Comparison of ENCODE assay signal across 17 cellular contexts in genomic region chr9:134026981-134027380, GRCh38. TPM values are rescaled to one million over a fixed set of nuclear protein-coding genes. Genes with fewer than 3 reads are reported as not detected.
DNase-seq lines count a peak whose midpoint lies in the region; ATAC-seq and TF ChIP-seq lines count a peak whose summit lies in the region.
"Had no signal": no experiment of that assay in that cellular context is flagged by ENCODE, and none has a peak within 500 bp of the region (broad histone marks: within the 10 kb centered on the region; RNA-seq: fewer than 3 reads in every experiment).

No MANE protein-coding gene starts in this region.

- H3K27me3 ChIP-seq in vagina (no peaks in the 10 kb centered on the region), colonic mucosa (no peaks in the 10 kb centered on the region)

- H3K4me1 ChIP-seq in vagina (peaks cover 16% of the 10 kb centered on the region), colonic mucosa (no peaks in the 10 kb centered on the region)

- no peak for TF ChIP-seq CTCF in WTC11 (IDR thresholded peaks at IDR 0.05)
- no peak for TF ChIP-seq CTCF in glutamatergic neuron (IDR thresholded peaks at IDR 0.05; ENCODE audit: partially characterized antibody, unreplicated experiment)
- no peak for TF ChIP-seq CTCF in vagina (IDR thresholded peaks at IDR 0.05)
- no peak for TF ChIP-seq CTCF in colonic mucosa (IDR thresholded peaks at IDR 0.05)

- H3K9me3 ChIP-seq in vagina (no peaks in the 10 kb centered on the region), colonic mucosa (no peaks in the 10 kb centered on the region)
- H3K9me3 ChIP-seq: lower lobe of right lung had no signal

- DNase-seq in activated naive CD4-positive, alpha-beta T cell treated with anti-CD3 and anti-CD28 coated beads for 36 hours = no peak
- DNase-seq in activated naive CD4-positive, alpha-beta T cell treated with Interleukin-2 at 50 U/mL for 16 hours = no peak
- no peak for DNase-seq in WTC11 (ENCODE audit: low spot score)
- DNase-seq in glutamatergic neuron = no peak
- no peak for DNase-seq in stimulated activated effector memory CD8-positive, alpha-beta T cell treated with anti-CD3 and anti-CD28 coated beads, Interleukin-12 subunit alpha, Interleukin-12 subunit beta, amount 100 ng/mL, for 72 hours (ENCODE audit: low spot score in 2 of 2)
- DNase-seq in vagina (ENCODE audit: extremely low spot score in 2 of 2) = no peak
- no peak for DNase-seq in colonic mucosa
- DNase-seq in T1000 (lab: John Stamatoyannopoulos, UW) = no peak
- DNase-seq: activated gamma-delta T cell treated with Interleukin-2 at 50 U/mL for 16 hours; DMS153; H7; lower lobe of right lung; NCI-H1092; NCI-H345; occipital lobe; stimulated activated naive CD4-positive, alpha-beta T cell had no signal

- no peaks in the 10 kb centered on the region for H3K9me3 Mint-ChIP-seq in activated naive CD4-positive, alpha-beta T cell treated with anti-CD3 and anti-CD28 coated beads for 36 hours
- H3K9me3 Mint-ChIP-seq in WTC11 (no peaks in the 10 kb centered on the region), glutamatergic neuron (ENCODE audit: unreplicated experiment) (peaks cover 11% of the 10 kb centered on the region)
- H3K9me3 Mint-ChIP-seq in stimulated activated effector memory CD8-positive, alpha-beta T cell treated with anti-CD3 and anti-CD28 coated beads, Interleukin-12 subunit alpha, Interleukin-12 subunit beta, amount 100 ng/mL, for 72 hours = no peaks in the 10 kb centered on the region

- no peak for ATAC-seq in WTC11
- ATAC-seq in stimulated activated effector memory CD8-positive, alpha-beta T cell treated with anti-CD3 and anti-CD28 coated beads, Interleukin-12 subunit alpha, Interleukin-12 subunit beta, amount 100 ng/mL, for 72 hours = no peak
- ATAC-seq: lower lobe of right lung had no signal

- H3K9ac ChIP-seq in colonic mucosa (ENCODE audit: low read depth in 2 of 2, low read length in 2 of 2) = no peak overlapping the region

- CTCF ChIA-PET in activated naive CD4-positive, alpha-beta T cell treated with anti-CD3 and anti-CD28 coated beads for 36 hours (lab: Charles Lee) = interaction anchor here (3.0 kb wide), 1 partner anchor 33 kb away, joined by 17 read pairs; no protein-coding TSS in a partner anchor
- CTCF ChIA-PET in WTC11 (lab: Charles Lee) = no interaction called here

- no peak for TF ChIP-seq POLR2A in vagina (IDR thresholded peaks at IDR 0.05)

- H3K4me1 Mint-ChIP-seq in activated naive CD4-positive, alpha-beta T cell treated with anti-CD3 and anti-CD28 coated beads for 36 hours (ENCODE audit: low read depth) = peaks cover 11% of the 10 kb centered on the region
- peaks cover 10% of the 10 kb centered on the region; the same call in 1 of the 2 replicates for H3K4me1 Mint-ChIP-seq in WTC11
- H3K4me1 Mint-ChIP-seq in glutamatergic neuron (ENCODE audit: low read depth, unreplicated experiment) = peaks cover 19% of the 10 kb centered on the region
- H3K4me1 Mint-ChIP-seq in stimulated activated effector memory CD8-positive, alpha-beta T cell treated with anti-CD3 and anti-CD28 coated beads, Interleukin-12 subunit alpha, Interleukin-12 subunit beta, amount 100 ng/mL, for 72 hours = peaks cover 10% of the 10 kb centered on the region

- H3K36me3 ChIP-seq in vagina = peaks cover 0 to 11% of the 10 kb centered on the region in 2 donors
- H3K36me3 ChIP-seq in colonic mucosa = no peaks in the 10 kb centered on the region

- H3K4me3 ChIP-seq in vagina = no peak overlapping the region
- H3K4me3 ChIP-seq in colonic mucosa = no peak overlapping the region

- H3K27ac ChIP-seq in vagina (no peak overlapping the region), colonic mucosa (no peak overlapping the region)
- H3K27ac ChIP-seq: lower lobe of right lung, skin epidermis had no signal

- intact Hi-C loops in activated naive CD4-positive, alpha-beta T cell treated with anti-CD3 and anti-CD28 coated beads for 36 hours (cut with micrococcal nuclease) = loop anchor here (5.0 kb wide), 1 partner anchor 110 kb away; the partner anchor contains the start of gene WDR5
- intact Hi-C loops in vagina (cut with DNase I) = no loop called here
- intact Hi-C loops in colonic mucosa (cut with DNase I) = no loop called here

- H3K27me3 Mint-ChIP-seq in activated naive CD4-positive, alpha-beta T cell treated with anti-CD3 and anti-CD28 coated beads for 36 hours (ENCODE audit: low read depth) = no peaks in the 10 kb centered on the region
- H3K27me3 Mint-ChIP-seq in WTC11 (ENCODE audit: low read depth) = no peaks in the 10 kb centered on the region
- peaks cover 14% of the 10 kb centered on the region for H3K27me3 Mint-ChIP-seq in glutamatergic neuron (ENCODE audit: unreplicated experiment)

- H3K4me3 Mint-ChIP-seq in activated naive CD4-positive, alpha-beta T cell treated with anti-CD3 and anti-CD28 coated beads for 36 hours = peak overlapping the region; percentile 77
- H3K4me3 Mint-ChIP-seq in WTC11 (peak overlapping the region; percentile 68), glutamatergic neuron (ENCODE audit: unreplicated experiment) (peak overlapping the region; percentile 85)
- peak overlapping the region; percentile 71 for H3K4me3 Mint-ChIP-seq in stimulated activated effector memory CD8-positive, alpha-beta T cell treated with anti-CD3 and anti-CD28 coated beads, Interleukin-12 subunit alpha, Interleukin-12 subunit beta, amount 100 ng/mL, for 72 hours

- POLR2A ChIA-PET in WTC11 (lab: Charles Lee) = no interaction called here

- H3K36me3 Mint-ChIP-seq in activated naive CD4-positive, alpha-beta T cell treated with anti-CD3 and anti-CD28 coated beads for 36 hours (ENCODE audit: low read depth) = peaks cover 8% of the 10 kb centered on the region
- H3K36me3 Mint-ChIP-seq in WTC11 (peaks cover 9% of the 10 kb centered on the region), glutamatergic neuron (ENCODE audit: unreplicated experiment) (no peaks in the 10 kb centered on the region)
- peaks cover 4% of the 10 kb centered on the region for H3K36me3 Mint-ChIP-seq in stimulated activated effector memory CD8-positive, alpha-beta T cell treated with anti-CD3 and anti-CD28 coated beads, Interleukin-12 subunit alpha, Interleukin-12 subunit beta, amount 100 ng/mL, for 72 hours

- no peak overlapping the region for H3K27ac Mint-ChIP-seq in activated naive CD4-positive, alpha-beta T cell treated with anti-CD3 and anti-CD28 coated beads for 36 hours
- H3K27ac Mint-ChIP-seq in WTC11 = 0 out of 2 replicates have a peak overlapping the region, but pooled peaks have one; percentile 63
- H3K27ac Mint-ChIP-seq in glutamatergic neuron (ENCODE audit: unreplicated experiment) = peak overlapping the region; percentile 46
- no peak overlapping the region for H3K27ac Mint-ChIP-seq in stimulated activated effector memory CD8-positive, alpha-beta T cell treated with anti-CD3 and anti-CD28 coated beads, Interleukin-12 subunit alpha, Interleukin-12 subunit beta, amount 100 ng/mL, for 72 hours

TF ChIP-seq in WTC11, 78 proteins besides CTCF, POLR2A, EP300 and RAD21 (continues in another document):
- no peak for TF ChIP-seq PRRX2 (CRISPR knock-in tag; IDR thresholded peaks at IDR 0.05)
- TF ChIP-seq USF1 (CRISPR knock-in tag; IDR thresholded peaks at IDR 0.05) = no peak
- no peak for TF ChIP-seq ZNF219 (CRISPR knock-in tag; IDR thresholded peaks at IDR 0.05; ENCODE audit: borderline replicate concordance)
- TF ChIP-seq, protein P1, sequence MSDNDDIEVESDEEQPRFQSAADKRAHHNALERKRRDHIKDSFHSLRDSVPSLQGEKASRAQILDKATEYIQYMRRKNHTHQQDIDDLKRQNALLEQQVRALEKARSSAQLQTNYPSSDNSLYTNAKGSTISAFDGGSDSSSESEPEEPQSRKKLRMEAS (CRISPR knock-in tag; IDR thresholded peaks at IDR 0.05) = no peak
- no peak for TF ChIP-seq ZMAT4 (CRISPR knock-in tag; IDR thresholded peaks at IDR 0.05)
- TF ChIP-seq NFATC4 (CRISPR knock-in tag; IDR thresholded peaks at IDR 0.05) = no peak
- TF ChIP-seq HMGA2 (CRISPR knock-in tag; IDR thresholded peaks at IDR 0.05) = no peak
- no peak for TF ChIP-seq TCF7 (CRISPR knock-in tag; IDR thresholded peaks at IDR 0.05; ENCODE audit: low read depth)
- TF ChIP-seq ZNF396 (CRISPR knock-in tag; IDR thresholded peaks at IDR 0.05; ENCODE audit: borderline replicate concordance) = no peak
- no peak for TF ChIP-seq JAZF1 (CRISPR knock-in tag; IDR thresholded peaks at IDR 0.05)

RNA-seq across cellular contexts. Expression of gene BRD3OS, which starts 1.7 kb away (rescaled TPM):
- total RNA-seq in activated naive CD4-positive, alpha-beta T cell treated with anti-CD3 and anti-CD28 coated beads for 36 hours = 1 to 10 TPM; 6.3 to 6.7 TPM
- total RNA-seq in WTC11 (2021) (16.2 to 16.9 TPM (median 16.6 TPM) in 3 replicates), glutamatergic neuron (ENCODE audit: unreplicated experiment) (31.6 TPM), vagina (13.0 TPM), colonic mucosa (1 to 10 TPM; 5.2 to 6.9 TPM)

RNA-seq across cellular contexts. Expression of gene VAV2, which starts 34.9 kb away (rescaled TPM):
- total RNA-seq in activated naive CD4-positive, alpha-beta T cell treated with anti-CD3 and anti-CD28 coated beads for 36 hours = 1 to 10 TPM; 3.4 to 3.8 TPM
- 31.1 to 39.7 TPM (median 34.9 TPM) in 3 replicates for total RNA-seq in WTC11 (2021)
- 270 TPM for total RNA-seq in glutamatergic neuron (ENCODE audit: unreplicated experiment)
- 8.3 TPM for total RNA-seq in vagina
- 10 to 100 TPM; 30.7 to 45.1 TPM for total RNA-seq in colonic mucosa

RNA-seq across cellular contexts. Expression of gene BRD3, which starts 40.8 kb away (rescaled TPM):
- 10 to 100 TPM; 34.2 to 36.6 TPM for total RNA-seq in activated naive CD4-positive, alpha-beta T cell treated with anti-CD3 and anti-CD28 coated beads for 36 hours
- total RNA-seq in WTC11 (2021) = 100 to 108 TPM (median 105 TPM) in 3 replicates
- total RNA-seq in glutamatergic neuron (ENCODE audit: unreplicated experiment) = 128 TPM
- 20.4 TPM for total RNA-seq in vagina
- 10 to 100 TPM; 26.8 to 50.9 TPM for total RNA-seq in colonic mucosa

Comparison
In these comparisons a context has a peak if more than half of its experiments do, and no peak if none do; other contexts are left out.
1. H3K27ac Mint-ChIP-seq: peak in WTC11 (single experiment) and glutamatergic neuron (single experiment); none in activated naive CD4-positive, alpha-beta T cell treated with anti-CD3 and anti-CD28 coated beads for 36 hours (single experiment) and stimulated activated effector memory CD8-positive, alpha-beta T cell treated with anti-CD3 and anti-CD28 coated beads, Interleukin-12 subunit alpha, Interleukin-12 subunit beta, amount 100 ng/mL, for 72 hours (single experiment).
2. Peak in every context shown above with its lines, with median percentiles within 50 percentile points of each other: H3K4me3 Mint-ChIP-seq.